ENCODE assay signal across 8 cellular contexts in genomic region chr13:27172495-27172842, GRCh38. TPM values are rescaled to one million over a fixed set of nuclear protein-coding genes. Genes with fewer than 3 reads are reported as not detected.
DNase-seq lines count a peak whose midpoint lies in the region; ATAC-seq and TF ChIP-seq lines count a peak whose summit lies in the region.

No MANE protein-coding gene starts in this region.

- 9% methylated on average over 3 of the region's 3 CpGs for WGBS in thymus

- H3K27me3 ChIP-seq in ascending aorta: no peaks in the 10 kb centered on the region
- no peaks in the 10 kb centered on the region for H3K27me3 ChIP-seq in thymus (ENCODE audit: control insufficient read depth, insufficient read depth)

- intact Hi-C loops in ascending aorta (cut with DNase I): loop anchor here (2.0 to 10.0 kb wide), 4 partner anchors 40 to 452 kb away; partner anchors contain the start of genes LNX2 and POLR1D

- H3K36me3 ChIP-seq in ascending aorta (no peaks in the 10 kb centered on the region), thymus (ENCODE audit: control insufficient read depth, insufficient read depth) (no peaks in the 10 kb centered on the region)

- no peaks in the 10 kb centered on the region for H3K9me3 ChIP-seq in ascending aorta
- H3K9me3 ChIP-seq in thymus (ENCODE audit: control insufficient read depth): no peaks in the 10 kb centered on the region

- peak; percentile 49 for DNase-seq in GM03348 (ENCODE audit: low spot score)
- peak; percentile 62 for DNase-seq in NAMALWA (ENCODE audit: low spot score)
- DNase-seq in ascending aorta (ENCODE audit: low spot score in 2 of 2): no peak
- peak; percentile 79 for DNase-seq in kidney glomerular epithelial cell (lab: John Stamatoyannopoulos, UW)
- no peak for DNase-seq in NCI-H2029 (lab: John Stamatoyannopoulos, UW)
- no peak for DNase-seq in activated CD4-positive, alpha-beta T cell treated with anti-CD3 and anti-CD28 coated beads for 1 hour

- peak overlapping the region; percentile 86 to 90 for H3K4me3 ChIP-seq in ascending aorta
- H3K4me3 ChIP-seq in thymus (ENCODE audit: low read length): peak overlapping the region; percentile 84

- H3K27ac ChIP-seq in ascending aorta (peak overlapping the region; percentile 89 to 95), thymus (ENCODE audit: low read depth) (no peak overlapping the region)

- H3K4me1 ChIP-seq in ascending aorta (peaks cover 9 to 22% of the 10 kb centered on the region in 2 donors), thymus (ENCODE audit: control insufficient read depth, insufficient read depth, low read length) (peaks cover 4% of the 10 kb centered on the region)

- TF ChIP-seq CTCF in ascending aorta (IDR thresholded peaks at IDR 0.05): no peak

- ATAC-seq in HG03432 (IDR thresholded peaks at IDR 0.05; ENCODE audit: unreplicated experiment): no peak

RNA-seq across cellular contexts. Expression of gene USP12, which starts 0.9 kb away (rescaled TPM):
- total RNA-seq in ascending aorta: 8.7 TPM
- 14.6 TPM for polyA plus RNA-seq in thymus

Comparison
In these comparisons a context has a peak if more than half of its experiments do, and no peak if none do; other contexts are left out.
1. DNase-seq: peak in GM03348 (single experiment), NAMALWA (single experiment) and kidney glomerular epithelial cell (single experiment); none in ascending aorta (0 of 2), NCI-H2029 (single experiment) and activated CD4-positive, alpha-beta T cell treated with anti-CD3 and anti-CD28 coated beads for 1 hour (single experiment).